In genomic region chr14:59276235-59276634, GRCh38 we compare ENCODE assay signal across 1 cellular context.
TF ChIP-seq lines count a peak whose summit lies in the region.

No MANE protein-coding gene starts in this region.

TF ChIP-seq in IMR-90, 13 proteins besides CTCF, POLR2A, EP300 and RAD21 (continued from another document):
- no peak for TF ChIP-seq BHLHE40 (IDR thresholded peaks at IDR 0.05; ENCODE audit: low read depth, low read length)
TF ChIP-seq in IMR-90: peak in this region for 0.
